11 cellular contexts compared by ENCODE assay signal in the genomic region with DNA sequence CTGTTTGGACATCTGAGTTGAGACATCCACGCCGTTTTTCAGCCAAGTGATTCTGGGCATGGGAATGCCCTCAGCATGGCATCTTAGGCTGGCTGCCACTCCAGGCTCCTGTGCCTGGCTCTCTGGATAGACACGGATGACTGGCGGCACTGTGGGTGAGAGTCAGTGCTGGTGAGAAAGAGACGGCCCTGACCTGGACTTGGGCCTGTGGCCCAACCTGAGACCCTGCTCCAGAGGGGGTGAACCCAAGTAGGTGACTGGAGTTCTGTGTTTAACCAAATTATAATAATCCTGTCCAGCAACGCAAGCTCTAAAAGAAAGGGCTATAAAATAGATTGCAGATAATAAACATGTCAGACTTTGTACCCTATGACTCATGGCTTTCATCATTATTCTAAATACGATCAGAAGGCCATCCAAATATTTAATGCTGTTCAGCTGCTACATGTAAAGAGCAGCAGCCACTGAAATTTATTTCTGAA.
DNase-seq lines count a peak whose midpoint lies in the region; ATAC-seq and TF ChIP-seq lines count a peak whose summit lies in the region.
"Had no signal": no experiment of that assay in that cellular context is flagged by ENCODE, and none has a peak within 500 bp of the region (broad histone marks: within the 10 kb centered on the region; RNA-seq: fewer than 3 reads in every experiment).

No MANE protein-coding gene starts in this region.

- no peak for ATAC-seq in HG02840 (IDR thresholded peaks at IDR 0.05; ENCODE audit: low FRiP score, unreplicated experiment)
- no peak for ATAC-seq in GM19395 (IDR thresholded peaks at IDR 0.05; ENCODE audit: unreplicated experiment)

- no peaks in the 10 kb centered on the region for H3K27me3 ChIP-seq in HAP-1 (ENCODE audit: low read depth)

- TF ChIP-seq CTCF in epithelial cell of esophagus (IDR thresholded peaks at IDR 0.05; ENCODE audit: insufficient read depth, low read depth, low read length, missing control alignments): no peak

- no peaks in the 10 kb centered on the region for H3K9me3 ChIP-seq in HAP-1

- H3K36me3 ChIP-seq in HAP-1 (replicated peaks): no peaks in the 10 kb centered on the region

- H3K4me3 ChIP-seq in epithelial cell of esophagus (ENCODE audit: low read length) (no peak overlapping the region), HAP-1 (no peak overlapping the region)

- H3K4me1 ChIP-seq in HAP-1: no peaks in the 10 kb centered on the region

- in situ Hi-C loops in G401 (cut with HindIII; ENCODE audit: low sequenced_read_pairs): no loop called here
- in situ Hi-C loops in HAP-1 (cut with MboI; ENCODE audit: low sequenced_read_pairs): no loop called here

- peak; percentile 93 for DNase-seq in G401 (ENCODE audit: low spot score)
- peak; percentile 73 for DNase-seq in NOMO-1 treated with DMSO at 0.1 percent for 48 hours (lab: John Stamatoyannopoulos, UW; ENCODE audit: unreplicated experiment)
- DNase-seq in epithelial cell of esophagus (ENCODE audit: low read depth): peak; percentile 59
- DNase-seq in renal cortical epithelial cell (ENCODE audit: low read depth): peak; percentile 59
- DNase-seq in EL: no peak
- DNase-seq in HAP-1 (ENCODE audit: low spot score in 2 of 2): no peak
- DNase-seq: activated T-cell treated with anti-CD3 and anti-CD28 coated beads, Interleukin-2, amount 50 U/mL, for 24 hours; NCI-H2029; nephron progenitor cell had no signal

Comparison
In these comparisons a context has a peak if more than half of its experiments do, and no peak if none do; other contexts are left out.
1. DNase-seq: peak in G401 (single experiment), NOMO-1 treated with DMSO at 0.1 percent for 48 hours (single experiment), epithelial cell of esophagus (single experiment) and renal cortical epithelial cell (single experiment); none in EL (single experiment) and HAP-1 (0 of 2).